In the genomic region with DNA sequence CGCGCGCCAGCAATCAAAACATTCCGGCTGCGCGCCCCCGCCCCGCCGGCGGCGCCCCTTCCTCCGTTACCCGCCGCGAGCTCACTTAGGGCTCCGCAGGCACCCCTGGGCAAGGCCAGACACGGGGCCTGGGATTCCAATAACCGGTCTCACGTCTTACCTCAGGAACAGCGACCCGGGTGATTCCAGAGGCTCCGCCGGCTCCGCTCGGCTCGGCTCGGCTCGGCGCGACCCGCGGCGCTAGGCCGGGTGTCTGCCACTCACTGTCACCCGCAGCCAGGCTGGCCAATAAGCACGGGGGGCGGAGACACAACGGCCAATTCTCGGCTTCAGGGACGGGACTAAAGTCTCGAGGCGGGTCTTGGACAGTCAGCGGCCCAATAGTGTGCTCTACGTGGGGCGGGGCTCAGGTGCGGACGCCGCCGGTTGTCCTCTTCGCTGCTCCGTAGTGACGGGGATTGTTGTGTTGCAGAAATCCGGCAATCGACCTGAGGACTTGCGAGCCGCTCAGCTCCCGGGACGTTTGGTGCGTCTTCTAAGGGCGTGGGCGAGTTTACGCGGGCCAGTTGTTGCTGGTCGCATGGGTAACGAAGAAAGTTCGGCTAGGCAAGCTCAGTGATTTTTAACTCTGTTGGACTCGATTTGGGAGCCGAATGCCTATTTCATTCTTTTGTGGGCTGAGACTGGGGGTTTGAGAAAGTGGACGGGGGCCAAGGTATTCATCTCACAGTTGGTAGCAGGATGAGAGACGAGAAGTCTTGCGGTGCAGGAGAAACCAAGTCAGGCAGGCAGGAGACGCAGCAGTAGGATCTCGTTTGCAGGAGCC, we compare ENCODE assay signal across 8 cellular contexts. TPM values are rescaled to one million over a fixed set of nuclear protein-coding genes. Genes with fewer than 3 reads are reported as not detected.
DNase-seq lines count a peak whose midpoint lies in the region; TF ChIP-seq lines count a peak whose summit lies in the region.

A gene with protein sequence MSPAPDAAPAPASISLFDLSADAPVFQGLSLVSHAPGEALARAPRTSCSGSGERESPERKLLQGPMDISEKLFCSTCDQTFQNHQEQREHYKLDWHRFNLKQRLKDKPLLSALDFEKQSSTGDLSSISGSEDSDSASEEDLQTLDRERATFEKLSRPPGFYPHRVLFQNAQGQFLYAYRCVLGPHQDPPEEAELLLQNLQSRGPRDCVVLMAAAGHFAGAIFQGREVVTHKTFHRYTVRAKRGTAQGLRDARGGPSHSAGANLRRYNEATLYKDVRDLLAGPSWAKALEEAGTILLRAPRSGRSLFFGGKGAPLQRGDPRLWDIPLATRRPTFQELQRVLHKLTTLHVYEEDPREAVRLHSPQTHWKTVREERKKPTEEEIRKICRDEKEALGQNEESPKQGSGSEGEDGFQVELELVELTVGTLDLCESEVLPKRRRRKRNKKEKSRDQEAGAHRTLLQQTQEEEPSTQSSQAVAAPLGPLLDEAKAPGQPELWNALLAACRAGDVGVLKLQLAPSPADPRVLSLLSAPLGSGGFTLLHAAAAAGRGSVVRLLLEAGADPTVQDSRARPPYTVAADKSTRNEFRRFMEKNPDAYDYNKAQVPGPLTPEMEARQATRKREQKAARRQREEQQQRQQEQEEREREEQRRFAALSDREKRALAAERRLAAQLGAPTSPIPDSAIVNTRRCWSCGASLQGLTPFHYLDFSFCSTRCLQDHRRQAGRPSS (plus strand): TSS at position 432 of the 826 bp plus-strand sequence. CDS start 452 bp downstream, outside the sequence.
A gene with protein sequence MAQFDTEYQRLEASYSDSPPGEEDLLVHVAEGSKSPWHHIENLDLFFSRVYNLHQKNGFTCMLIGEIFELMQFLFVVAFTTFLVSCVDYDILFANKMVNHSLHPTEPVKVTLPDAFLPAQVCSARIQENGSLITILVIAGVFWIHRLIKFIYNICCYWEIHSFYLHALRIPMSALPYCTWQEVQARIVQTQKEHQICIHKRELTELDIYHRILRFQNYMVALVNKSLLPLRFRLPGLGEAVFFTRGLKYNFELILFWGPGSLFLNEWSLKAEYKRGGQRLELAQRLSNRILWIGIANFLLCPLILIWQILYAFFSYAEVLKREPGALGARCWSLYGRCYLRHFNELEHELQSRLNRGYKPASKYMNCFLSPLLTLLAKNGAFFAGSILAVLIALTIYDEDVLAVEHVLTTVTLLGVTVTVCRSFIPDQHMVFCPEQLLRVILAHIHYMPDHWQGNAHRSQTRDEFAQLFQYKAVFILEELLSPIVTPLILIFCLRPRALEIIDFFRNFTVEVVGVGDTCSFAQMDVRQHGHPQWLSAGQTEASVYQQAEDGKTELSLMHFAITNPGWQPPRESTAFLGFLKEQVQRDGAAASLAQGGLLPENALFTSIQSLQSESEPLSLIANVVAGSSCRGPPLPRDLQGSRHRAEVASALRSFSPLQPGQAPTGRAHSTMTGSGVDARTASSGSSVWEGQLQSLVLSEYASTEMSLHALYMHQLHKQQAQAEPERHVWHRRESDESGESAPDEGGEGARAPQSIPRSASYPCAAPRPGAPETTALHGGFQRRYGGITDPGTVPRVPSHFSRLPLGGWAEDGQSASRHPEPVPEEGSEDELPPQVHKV (minus strand): TSS at position 262 of the 826 bp plus-strand sequence. CDS start 1,612 bp downstream, outside the sequence.

- peak; percentile 98 for DNase-seq in GM03348 (ENCODE audit: low spot score)
- peak; percentile 93 for DNase-seq in HFF-Myc (ENCODE audit: extremely low read depth, low read depth)
- DNase-seq in NAMALWA (ENCODE audit: low spot score): peak; percentile 99
- DNase-seq in SK-N-DZ (ENCODE audit: low spot score): peak; percentile 99
- DNase-seq in activated naive CD4-positive, alpha-beta T cell treated with anti-CD3 and anti-CD28 coated beads for 36 hours: peak; percentile 99
- peak; percentile 98 for DNase-seq in foreskin melanocyte
- peak; percentile 98 for DNase-seq in neuronal stem cell (ENCODE audit: low spot score)

- no peaks in the 10 kb centered on the region for H3K27me3 Mint-ChIP-seq in activated naive CD4-positive, alpha-beta T cell treated with anti-CD3 and anti-CD28 coated beads for 36 hours (ENCODE audit: low read depth)

- H3K4me1 ChIP-seq in neuronal stem cell (ENCODE audit: control insufficient read depth in 2 of 2, insufficient read depth in 1 of 2, low read depth in 1 of 2, low read length in 2 of 2): peaks cover 5 to 6% of the 10 kb centered on the region in 2 donors

- H3K4me1 Mint-ChIP-seq in activated naive CD4-positive, alpha-beta T cell treated with anti-CD3 and anti-CD28 coated beads for 36 hours (ENCODE audit: low read depth): peaks cover 48% of the 10 kb centered on the region

- peak within 1 kb of the TSS; percentile 96 for H3K9ac ChIP-seq in neuronal stem cell (ENCODE audit: low read depth, low read length, poor library complexity)

- H3K36me3 ChIP-seq in neuronal stem cell (replicated peaks in 1 of 2; ENCODE audit: control insufficient read depth in 2 of 2, insufficient read depth in 2 of 2, low read length in 2 of 2): peaks cover 33 to 56% of the 10 kb centered on the region in 2 donors

- peak within 1 kb of the TSS; percentile 98 for H3K18ac ChIP-seq in neuronal stem cell (ENCODE audit: low read length)

- TF ChIP-seq CTCF in HFF-Myc (IDR thresholded peaks at IDR 0.05; ENCODE audit: low read depth, low read length, missing control alignments) (no peak), subcutaneous adipose tissue (IDR thresholded peaks at IDR 0.05; ENCODE audit: low read depth) (no peak)

- H2BK12ac ChIP-seq in neuronal stem cell (ENCODE audit: low read length): no peak within 1 kb of the TSS

- peaks cover 16% of the 10 kb centered on the region for H3K79me1 ChIP-seq in neuronal stem cell (ENCODE audit: low read depth, low read length)

- peak within 1 kb of the TSS; percentile 90 for H3K23ac ChIP-seq in neuronal stem cell (ENCODE audit: low read depth, low read length, poor library complexity)

- H3K27me3 ChIP-seq in neuronal stem cell (ENCODE audit: control insufficient read depth in 3 of 3, insufficient read depth in 3 of 3, low read depth in 1 of 3, low read length in 3 of 3): no peaks in the 10 kb centered on the region

- no peaks in the 10 kb centered on the region for H3K9me3 Mint-ChIP-seq in activated naive CD4-positive, alpha-beta T cell treated with anti-CD3 and anti-CD28 coated beads for 36 hours

- no peaks in the 10 kb centered on the region for H3K9me3 ChIP-seq in neuronal stem cell (replicated peaks in 1 of 2; ENCODE audit: control insufficient read depth in 2 of 2, insufficient read depth in 1 of 2, low read depth in 1 of 2, low read length in 2 of 2)

- H3K4me3 ChIP-seq in HFF-Myc (replicated peaks; ENCODE audit: low read depth, low read length) (peak within 1 kb of the TSS; percentile 89), neuronal stem cell (ENCODE audit: low read length in 2 of 2) (peak within 1 kb of the TSS; percentile 66 to 94)

- H3K4me2 ChIP-seq in neuronal stem cell (ENCODE audit: insufficient read depth, low read length, poor library complexity, severe bottlenecking): peak within 1 kb of the TSS; percentile 83

- peak within 1 kb of the TSS; percentile 87 for H3K27ac ChIP-seq in neuronal stem cell (replicated peaks; ENCODE audit: low read length)

- H2AFZ ChIP-seq in neuronal stem cell (ENCODE audit: low read length): peak within 1 kb of the TSS; percentile 96

- intact Hi-C loops in activated naive CD4-positive, alpha-beta T cell treated with anti-CD3 and anti-CD28 coated beads for 36 hours (cut with micrococcal nuclease): loop anchor here (1.0 to 10.0 kb wide), 12 partner anchors 11 to 661 kb away; a partner anchor contains a TSS

- peak within 1 kb of the TSS; percentile 87 for H3K14ac ChIP-seq in neuronal stem cell (ENCODE audit: low read length)

- no CpG with 5 or more reads among the region's 73 CpGs for WGBS in neuronal stem cell (ENCODE audit: extremely low coverage in 2 of 2, insufficient read length in 2 of 2, insufficient replicate concordance in 1 of 2), 2 donors

- CTCF ChIA-PET in activated naive CD4-positive, alpha-beta T cell treated with anti-CD3 and anti-CD28 coated beads for 36 hours (lab: Charles Lee): interaction anchor here (0.8 to 2.2 kb wide), 12 partner anchors 9 to 70 kb away, joined by 3 to 8 read pairs (median 4); a partner anchor contains a TSS

- peaks cover 45% of the 10 kb centered on the region for H3K36me3 Mint-ChIP-seq in activated naive CD4-positive, alpha-beta T cell treated with anti-CD3 and anti-CD28 coated beads for 36 hours (ENCODE audit: low read depth)

- peak within 1 kb of the TSS; percentile 97 for H3K27ac Mint-ChIP-seq in activated naive CD4-positive, alpha-beta T cell treated with anti-CD3 and anti-CD28 coated beads for 36 hours

- H3K4me3 Mint-ChIP-seq in activated naive CD4-positive, alpha-beta T cell treated with anti-CD3 and anti-CD28 coated beads for 36 hours: peak within 1 kb of the TSS; percentile 96

- no peak within 1 kb of the TSS for H4K8ac ChIP-seq in neuronal stem cell (ENCODE audit: low read depth, low read length)

- H2BK5ac ChIP-seq in neuronal stem cell (ENCODE audit: low read length): peak within 1 kb of the TSS; percentile 72

- H2BK15ac ChIP-seq in neuronal stem cell (ENCODE audit: low read length): peak within 1 kb of the TSS; percentile 14

- H4K91ac ChIP-seq in neuronal stem cell (ENCODE audit: low read depth, low read length, poor library complexity): no peak within 1 kb of the TSS

- peak within 1 kb of the TSS; percentile 92 for H2AK5ac ChIP-seq in neuronal stem cell (ENCODE audit: low read depth, low read length)

- no peak within 1 kb of the TSS for H3K4ac ChIP-seq in neuronal stem cell (ENCODE audit: low read length)

- peak within 1 kb of the TSS; percentile 82 for H2BK120ac ChIP-seq in neuronal stem cell (ENCODE audit: low read depth, low read length)

RNA-seq across cellular contexts. Expression of the first gene that starts in this region (rescaled TPM):
- 33.0 and 50.4 TPM in 2 replicates for polyA plus RNA-seq in SK-N-DZ (2014; cell fraction: cytosol; rRNA removed)
- polyA plus RNA-seq in SK-N-DZ (2014; cell fraction: nucleus; rRNA removed): 383 and 403 TPM in 2 replicates
- 10 to 100 TPM; 87.7 to 88.5 TPM for total RNA-seq in activated naive CD4-positive, alpha-beta T cell treated with anti-CD3 and anti-CD28 coated beads for 36 hours
- polyA plus RNA-seq in neuronal stem cell (2013, experiment 1 of 2): 28.7 TPM
- 29.2 TPM for polyA plus RNA-seq in neuronal stem cell (2013, experiment 2 of 2)
- 10 to 100 TPM; 16.8 to 62.5 (median 52.7) TPM for total RNA-seq in subcutaneous adipose tissue

RNA-seq across cellular contexts. Expression of the second gene that starts in this region (rescaled TPM):
- polyA plus RNA-seq in SK-N-DZ (2014; cell fraction: cytosol; rRNA removed): 20.2 and 22.8 TPM in 2 replicates
- polyA plus RNA-seq in SK-N-DZ (2014; cell fraction: nucleus; rRNA removed): 24.4 and 47.4 TPM in 2 replicates
- 10 to 100 TPM; 26.0 to 27.7 TPM for total RNA-seq in activated naive CD4-positive, alpha-beta T cell treated with anti-CD3 and anti-CD28 coated beads for 36 hours
- 28.3 TPM for polyA plus RNA-seq in neuronal stem cell (2013, experiment 1 of 2)
- polyA plus RNA-seq in neuronal stem cell (2013, experiment 2 of 2): 27.6 TPM
- 10 to 100 TPM; 29.0 to 54.1 (median 30.3) TPM for total RNA-seq in subcutaneous adipose tissue

Comparison
In these comparisons a context has a peak if more than half of its experiments do, and no peak if none do; other contexts are left out.
1. Peak in every context shown above with its lines: DNase-seq, H3K4me3 ChIP-seq and H3K27ac ChIP-seq.